ENCODE assay signal across 8 cellular contexts in the genomic region with DNA sequence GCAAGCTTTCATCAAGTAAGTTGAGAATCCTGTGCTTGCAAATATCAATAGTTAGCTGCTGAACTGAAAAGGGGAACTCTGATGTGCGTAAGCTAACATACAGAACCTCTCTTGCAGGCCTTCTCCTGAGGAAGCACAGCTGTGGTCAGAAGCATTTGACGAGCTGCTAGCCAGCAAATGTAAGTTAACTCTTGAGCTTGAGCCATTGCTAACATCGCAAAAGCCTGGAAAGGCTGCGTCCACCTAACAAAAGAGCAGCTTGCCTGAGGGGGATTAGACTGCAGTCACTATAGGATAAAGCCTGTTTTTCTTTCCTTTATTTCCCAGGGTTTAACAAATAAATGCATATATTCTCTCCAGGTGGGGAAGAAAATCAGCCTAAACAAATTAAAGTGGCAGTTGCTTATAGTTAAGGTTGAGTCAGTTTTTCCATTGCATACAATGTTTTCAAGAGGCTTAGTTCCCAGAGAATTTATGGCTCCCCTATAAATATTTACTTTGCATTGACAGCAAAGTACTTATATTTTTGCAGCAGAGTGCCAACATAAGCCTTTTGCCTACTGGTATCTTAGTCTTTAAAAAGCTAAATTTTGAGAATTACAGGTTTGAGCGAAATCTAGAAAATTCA. TPM values are rescaled to one million over a fixed set of nuclear protein-coding genes. Genes with fewer than 3 reads are reported as not detected.
DNase-seq lines count a peak whose midpoint lies in the region; ATAC-seq, FAIRE-seq and TF ChIP-seq lines count a peak whose summit lies in the region.

No MANE protein-coding gene starts in this region.

- H3K4me2 ChIP-seq in keratinocyte (ENCODE audit: control insufficient read depth, extremely low read depth, insufficient read depth, low read depth, low read length), result peak overlapping the region; percentile 99

- H3K27ac ChIP-seq in cardiac muscle cell (no peak overlapping the region), keratinocyte (ENCODE audit: control insufficient read depth, insufficient read depth, low read length) (no peak overlapping the region), tibial nerve (peak overlapping the region in 3 of 4 donors; percentile 29 to 88 (median 88))

- H3K4me3 Mint-ChIP-seq in activated naive CD8-positive, alpha-beta T cell treated with anti-CD3 and anti-CD28 coated beads for 36 hours, result peak overlapping the region; percentile 25

- no peaks in the 10 kb centered on the region for H3K27me3 ChIP-seq in cardiac muscle cell
- H3K27me3 ChIP-seq in keratinocyte (ENCODE audit: control insufficient read depth, extremely low read depth, insufficient read depth, low read length), result no peaks in the 10 kb centered on the region
- H3K27me3 ChIP-seq in tibial nerve, result no peaks in the 10 kb centered on the region

- no peak for TF ChIP-seq POLR2A in tibial nerve (IDR thresholded peaks at IDR 0.05)

- H4K20me1 ChIP-seq in keratinocyte (ENCODE audit: control insufficient read depth, extremely low read depth, insufficient read depth, low read length), result no peaks in the 10 kb centered on the region

- dilution Hi-C loops in keratinocyte (cut with MboI; ENCODE audit: extremely low pct_ligation_motif_present, low sequenced_read_pairs), result loop anchor here (25.0 kb wide), 1 partner anchor 202 kb away; no protein-coding TSS in a partner anchor

- TF ChIP-seq EP300 in tibial nerve (IDR thresholded peaks at IDR 0.05), result peak in 1 of 2 donors; percentile 56

- no peaks in the 10 kb centered on the region for H3K9me3 ChIP-seq in cardiac muscle cell (ENCODE audit: low read depth)
- H3K9me3 ChIP-seq in keratinocyte (ENCODE audit: control insufficient read depth, low read depth, low read length), result no peaks in the 10 kb centered on the region
- H3K9me3 ChIP-seq in tibial nerve, result no peaks in the 10 kb centered on the region

- H3K9me1 ChIP-seq in keratinocyte (ENCODE audit: control insufficient read depth, extremely low read depth, insufficient read depth, low read length), result peaks cover 2% of the 10 kb centered on the region

- H3K79me2 ChIP-seq in keratinocyte (ENCODE audit: control insufficient read depth, insufficient read depth, low read length), result peaks cover 6% of the 10 kb centered on the region

- H3K36me3 Mint-ChIP-seq in activated naive CD8-positive, alpha-beta T cell treated with anti-CD3 and anti-CD28 coated beads for 36 hours, result peaks cover 7% of the 10 kb centered on the region

- H3K9ac ChIP-seq in keratinocyte (ENCODE audit: control insufficient read depth, extremely low read depth, insufficient read depth, low read length), result no peak overlapping the region

- FAIRE-seq in keratinocyte (lab: Jason Lieb, UNC), result no peak

- peak overlapping the region; percentile 58 for H3K4me3 ChIP-seq in cardiac muscle cell
- peak overlapping the region; percentile 21 for H3K4me3 ChIP-seq in LNCaP clone FGC (ENCODE audit: low read depth, low read length)
- peak overlapping the region in 2 of 3 experiments; percentile 23 to 98 for H3K4me3 ChIP-seq in keratinocyte (ENCODE audit: control insufficient read depth in 2 of 3, extremely low read depth in 1 of 3, insufficient read depth in 2 of 3, low read depth in 1 of 3, low read length in 3 of 3)
- peak overlapping the region in 3 of 4 donors; percentile 4 to 88 (median 73) for H3K4me3 ChIP-seq in tibial nerve

- H2AFZ ChIP-seq in keratinocyte (ENCODE audit: control insufficient read depth, low read length), result no peak overlapping the region

- peak in 1 of 2 donors; percentile 81 for DNase-seq in cardiac muscle cell (ENCODE audit: low read depth in 1 of 2, low spot score in 1 of 2)
- DNase-seq in Right ventricle myocardium inferior (ENCODE audit: missing footprints), result no peak
- peak; percentile 66 for DNase-seq in LNCaP clone FGC (ENCODE audit: low read depth)
- no peak for DNase-seq in activated naive CD8-positive, alpha-beta T cell treated with anti-CD3 and anti-CD28 coated beads for 36 hours
- no peak for DNase-seq in keratinocyte (ENCODE audit: low read depth, low spot score)
- no peak for DNase-seq in tibial nerve (ENCODE audit: low spot score in 2 of 2)
- DNase-seq in NCI-H2107 (lab: John Stamatoyannopoulos, UW), result no peak

- H3K4me1 ChIP-seq in cardiac muscle cell (ENCODE audit: low read depth) (no peaks in the 10 kb centered on the region), keratinocyte (ENCODE audit: control insufficient read depth, extremely low read depth, insufficient read depth, low read length) (peaks cover 27% of the 10 kb centered on the region), tibial nerve (peaks cover 0 to 33% (median 2%) of the 10 kb centered on the region in 4 donors)

- H3K27me3 Mint-ChIP-seq in activated naive CD8-positive, alpha-beta T cell treated with anti-CD3 and anti-CD28 coated beads for 36 hours, result no peaks in the 10 kb centered on the region

- H3K9me3 Mint-ChIP-seq in activated naive CD8-positive, alpha-beta T cell treated with anti-CD3 and anti-CD28 coated beads for 36 hours, result no peaks in the 10 kb centered on the region

- intact Hi-C loops in Right ventricle myocardium inferior (cut with DNase I), result no loop called here

- ATAC-seq in Right ventricle myocardium inferior (no peak), HG03108 (IDR thresholded peaks at IDR 0.05; ENCODE audit: unreplicated experiment) (no peak)

- peaks cover 6% of the 10 kb centered on the region for H3K36me3 ChIP-seq in cardiac muscle cell
- H3K36me3 ChIP-seq in keratinocyte (ENCODE audit: control insufficient read depth in 2 of 2, extremely low read depth in 1 of 2, insufficient read depth in 2 of 2, low read length in 2 of 2), result peaks cover 3 to 7% of the 10 kb centered on the region in 2 experiments
- peaks cover 0 to 12% (median 0%) of the 10 kb centered on the region in 3 donors for H3K36me3 ChIP-seq in tibial nerve

- no peak for TF ChIP-seq CTCF in cardiac muscle cell (IDR thresholded peaks at IDR 0.05; ENCODE audit: low read depth, low read length)
- TF ChIP-seq CTCF in LNCaP clone FGC (IDR thresholded peaks at IDR 0.05; ENCODE audit: control insufficient read depth, extremely low read depth, insufficient read depth), result no peak
- TF ChIP-seq CTCF in keratinocyte (optimal IDR thresholded peaks at IDR 0.05 in 1 of 3, IDR thresholded peaks at IDR 0.05 in 1 of 3, conservative IDR thresholded peaks at IDR 0.05 in 1 of 3; ENCODE audit: extremely low read depth in 1 of 3, insufficient read depth in 2 of 3, low read length in 3 of 3), result no peak
- TF ChIP-seq CTCF in tibial nerve (IDR thresholded peaks at IDR 0.05), result no peak

- 74 to 80% methylated on average over 5 of the region's 5 CpGs for WGBS in tibial nerve, 2 donors

- no peak overlapping the region for H3K27ac Mint-ChIP-seq in activated naive CD8-positive, alpha-beta T cell treated with anti-CD3 and anti-CD28 coated beads for 36 hours

- H3K4me1 Mint-ChIP-seq in activated naive CD8-positive, alpha-beta T cell treated with anti-CD3 and anti-CD28 coated beads for 36 hours, result peaks cover 28% of the 10 kb centered on the region

RNA-seq across cellular contexts. Expression of a gene that starts 1.5 kb away (rescaled TPM):
- total RNA-seq in cardiac muscle cell (11.5 and 15.6 TPM in 2 replicates), Right ventricle myocardium inferior (19.4 TPM), tibial nerve (10 to 100 TPM; 15.0 to 38.6 (median 31.1) TPM)
- polyA plus RNA-seq in cardiac muscle cell (28.2 and 32.3 TPM in 2 replicates), keratinocyte (10.9 to 146 TPM (median 128 TPM) in 3 replicates)
- total RNA-seq in activated naive CD8-positive, alpha-beta T cell treated with anti-CD3 and anti-CD28 coated beads for 36 hours, result 1 to 10 TPM; 5.1 to 6.1 TPM
- 131 TPM for polyA plus RNA-seq in keratinocyte (2011; ENCODE audit: low read depth)
- 55.4 and 96.6 TPM in 2 replicates for polyA plus RNA-seq in keratinocyte (2011; cell fraction: cytosol; rRNA removed)
- 277 and 402 TPM in 2 replicates for polyA plus RNA-seq in keratinocyte (2011; cell fraction: nucleus; rRNA removed)
- 8.7 and 111 TPM in 2 replicates for polyA plus RNA-seq in keratinocyte (2012; ENCODE audit: low replicate concordance)
- polyA minus RNA-seq in keratinocyte, result 1.4 to 48.5 TPM (median 42.6 TPM) in 3 replicates
- polyA minus RNA-seq in keratinocyte (2011; cell fraction: cytosol; rRNA and poly(A)+ RNA removed), result 17.1 TPM
- 84.9 and 147 TPM in 2 replicates for polyA minus RNA-seq in keratinocyte (2011; cell fraction: nucleus; rRNA and poly(A)+ RNA removed)

Comparison
In these comparisons a context has a peak if more than half of its experiments do, and no peak if none do; other contexts are left out.
1. H3K27ac ChIP-seq: peak in tibial nerve (3 of 4); none in cardiac muscle cell (single experiment) and keratinocyte (single experiment).
2. H3K4me3 ChIP-seq: peak in every context shown above with its lines; median percentile 73 in tibial nerve; 60 in keratinocyte; 58 in cardiac muscle cell; 21 in LNCaP clone FGC.